In the genomic region with DNA sequence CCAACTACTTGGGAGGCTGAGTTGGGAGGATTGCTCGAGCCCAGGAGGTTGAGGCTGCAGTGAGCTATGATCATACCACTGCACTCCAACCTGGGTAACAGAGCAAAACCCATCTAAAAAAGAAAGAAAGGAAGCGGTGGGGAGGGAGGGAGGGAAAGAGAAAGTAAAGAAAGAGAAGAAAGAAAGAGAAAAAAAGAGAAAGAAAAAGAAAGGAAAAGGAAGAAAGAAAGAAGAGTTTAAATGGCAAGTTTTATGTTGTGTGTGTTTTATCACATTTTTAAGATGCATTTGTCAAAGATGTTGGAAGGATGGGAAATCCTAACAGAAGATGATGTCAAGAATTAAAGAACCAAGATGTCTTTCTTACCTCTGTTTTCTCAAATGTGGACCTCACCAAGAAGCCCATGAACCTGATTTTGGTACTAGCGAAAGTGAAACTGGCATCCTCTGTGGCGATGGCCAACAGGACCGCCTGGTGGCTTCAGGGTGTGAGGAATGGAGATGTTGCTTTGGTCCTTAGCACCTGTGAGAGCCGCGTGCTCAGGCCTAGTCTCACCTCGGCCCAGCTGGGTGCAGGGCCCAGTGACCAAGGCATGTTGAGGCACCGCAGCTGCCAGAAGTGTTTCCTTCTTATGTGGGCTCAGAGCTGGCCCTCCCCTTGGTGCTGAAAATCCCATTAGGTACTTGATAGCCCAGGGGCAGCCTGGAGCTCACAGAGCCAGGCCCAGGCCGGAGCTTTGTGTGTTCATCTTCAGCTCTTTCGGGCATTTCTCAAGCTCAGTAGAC, we compare ENCODE assay signal across 20 cellular contexts. TPM values are rescaled to one million over a fixed set of nuclear protein-coding genes. Genes with fewer than 3 reads are reported as not detected.
"Had no signal": no experiment of that assay in that cellular context is flagged by ENCODE, and none has a peak within 500 bp of the region (broad histone marks: within the 10 kb centered on the region; RNA-seq: fewer than 3 reads in every experiment).

No MANE protein-coding gene starts in this region.

- H3K27me3 ChIP-seq: body of pancreas, suprapubic skin, upper lobe of left lung had no signal

- H3K36me3 Mint-ChIP-seq: activated naive CD4-positive, alpha-beta T cell treated with anti-CD3 and anti-CD28 coated beads, Interleukin-2, amount 50 U/mL, for 24 hours; naive thymus-derived CD4-positive, alpha-beta T cell had no signal

- H3K27ac Mint-ChIP-seq: activated CD4-positive, alpha-beta T cell treated with anti-CD3 and anti-CD28 coated beads for 36 hours; activated naive CD4-positive, alpha-beta T cell treated with anti-CD3 and anti-CD28 coated beads, Interleukin-2, amount 50 U/mL, for 24 hours; dendritic cell treated with granulocyte-macrophage colony-stimulating factor and Interleukin-4, amounts not matched to agents 40 ng/mL and 50 ng/mL, for 4 days; endodermal cell; naive thymus-derived CD4-positive, alpha-beta T cell; progenitor cell of endocrine pancreas; T-helper 2 cell treated with Interferon-gamma antibody and Interleukin-4, amounts not matched to agents 5 μg/mL and 100 μg/mL, for 36 hours had no signal

- H3K4me3 Mint-ChIP-seq: activated CD4-positive, alpha-beta T cell treated with anti-CD3 and anti-CD28 coated beads for 36 hours; activated naive CD4-positive, alpha-beta T cell treated with anti-CD3 and anti-CD28 coated beads, Interleukin-2, amount 50 U/mL, for 24 hours; dendritic cell treated with granulocyte-macrophage colony-stimulating factor and Interleukin-4, amounts not matched to agents 40 ng/mL and 50 ng/mL, for 4 days; endodermal cell; naive thymus-derived CD4-positive, alpha-beta T cell; T-helper 2 cell treated with Interferon-gamma antibody and Interleukin-4, amounts not matched to agents 5 μg/mL and 100 μg/mL, for 36 hours had no signal

- H3K27me3 Mint-ChIP-seq: activated CD4-positive, alpha-beta T cell treated with anti-CD3 and anti-CD28 coated beads for 36 hours; activated naive CD4-positive, alpha-beta T cell treated with anti-CD3 and anti-CD28 coated beads, Interleukin-2, amount 50 U/mL, for 24 hours; dendritic cell treated with granulocyte-macrophage colony-stimulating factor and Interleukin-4, amounts not matched to agents 40 ng/mL and 50 ng/mL, for 4 days had no signal

- H3K4me1 Mint-ChIP-seq: activated CD4-positive, alpha-beta T cell treated with anti-CD3 and anti-CD28 coated beads for 36 hours; activated naive CD4-positive, alpha-beta T cell treated with anti-CD3 and anti-CD28 coated beads, Interleukin-2, amount 50 U/mL, for 24 hours; endodermal cell had no signal

- H3K36me3 ChIP-seq: suprapubic skin, upper lobe of left lung had no signal

- H3K4me3 ChIP-seq: body of pancreas, lung, suprapubic skin, upper lobe of left lung had no signal

- ATAC-seq: activated CD4-positive, alpha-beta T cell treated with anti-CD3 and anti-CD28 coated beads for 36 hours; body of pancreas; naive thymus-derived CD4-positive, alpha-beta T cell; sciatic nerve had no signal

- H3K9me3 ChIP-seq: body of pancreas, suprapubic skin, upper lobe of left lung had no signal

- H3K9me3 Mint-ChIP-seq: activated naive CD4-positive, alpha-beta T cell treated with anti-CD3 and anti-CD28 coated beads, Interleukin-2, amount 50 U/mL, for 24 hours; dendritic cell treated with granulocyte-macrophage colony-stimulating factor and Interleukin-4, amounts not matched to agents 40 ng/mL and 50 ng/mL, for 4 days; endodermal cell; naive thymus-derived CD4-positive, alpha-beta T cell; T-helper 2 cell treated with Interferon-gamma antibody and Interleukin-4, amounts not matched to agents 5 μg/mL and 100 μg/mL, for 36 hours had no signal

- DNase-seq: activated CD4-positive, alpha-beta T cell treated with anti-CD3 and anti-CD28 coated beads for 36 hours; activated CD8-positive, alpha-beta memory T cell treated with anti-CD3 and anti-CD28 coated beads for 24 hours; body of pancreas; cerebellar nuclear complex; endodermal cell; hippocampal formation; naive thymus-derived CD4-positive, alpha-beta T cell; stimulated activated CD4-positive, alpha-beta T cell treated with anti-CD3 and anti-CD28 coated beads, Interleukin-2, amount 100 ng/mL, for 48 hours; stimulated activated naive CD4-positive, alpha-beta T cell treated with Interleukin-2 at 50 U/mL for 16 hours; SW 1271; upper lobe of left lung had no signal

- H3K27ac ChIP-seq: body of pancreas, suprapubic skin, upper lobe of left lung had no signal

- H3K4me1 ChIP-seq: body of pancreas, suprapubic skin, upper lobe of left lung had no signal

RNA-seq across cellular contexts. Expression of gene UCMA, which starts 9.8 kb away (rescaled TPM):
- total RNA-seq: activated CD4-positive, alpha-beta T cell treated with anti-CD3 and anti-CD28 coated beads for 36 hours; body of pancreas; endodermal cell; glomerular endothelial cell; mononuclear cell; naive thymus-derived CD4-positive, alpha-beta T cell; progenitor cell of endocrine pancreas; sciatic nerve; suprapubic skin; upper lobe of left lung had no signal
